ENCODE assay signal across 9 cellular contexts in genomic region chr22:28674121-28674563, GRCh38. TPM values are rescaled to one million over a fixed set of nuclear protein-coding genes. Genes with fewer than 3 reads are reported as not detected.
DNase-seq lines count a peak whose midpoint lies in the region; ATAC-seq, FAIRE-seq and TF ChIP-seq lines count a peak whose summit lies in the region.
"Had no signal": no experiment of that assay in that cellular context is flagged by ENCODE, and none has a peak within 500 bp of the region (broad histone marks: within the 10 kb centered on the region; RNA-seq: fewer than 3 reads in every experiment).

No MANE protein-coding gene starts in this region.

- in situ Hi-C loops in brain microvascular endothelial cell (cut with HindIII; ENCODE audit: low pct_ligation_motif_present, low sequenced_read_pairs) = no loop called here
- in situ Hi-C loops in HAP-1 (cut with MboI; ENCODE audit: low sequenced_read_pairs) = no loop called here

- no peaks in the 10 kb centered on the region for H3K36me3 ChIP-seq in PC-3 (ENCODE audit: low read depth, low read length)
- no peaks in the 10 kb centered on the region for H3K36me3 ChIP-seq in brain microvascular endothelial cell (replicated peaks)
- no peaks in the 10 kb centered on the region for H3K36me3 ChIP-seq in HAP-1 (replicated peaks)
- H3K36me3 ChIP-seq in A673 (ENCODE audit: insufficient read depth, low read length, poor library complexity, severe bottlenecking) = no peaks in the 10 kb centered on the region
- H3K36me3 ChIP-seq: tibial nerve had no signal

- peak overlapping the region; percentile 28; the same call in 1 of the 2 replicates for H3K4me2 ChIP-seq in PC-3 (ENCODE audit: low read length)

- intact Hi-C loops in PC-3 (cut with micrococcal nuclease) (no loop called here), A673 (cut with micrococcal nuclease; ENCODE audit: unreplicated experiment) (no loop called here)

- DNase-seq in AG08395 (ENCODE audit: low spot score) (peak; percentile 35), GM19239 (ENCODE audit: insufficient read length, low spot score) (peak; percentile 56), PC-3 (peak; percentile 38), brain microvascular endothelial cell (peak; percentile 18), hepatic stellate cell (ENCODE audit: low spot score) (no peak), HAP-1 (ENCODE audit: low spot score in 2 of 2) (no peak), islet precursor cell (no peak), A673 (ENCODE audit: low spot score) (no peak)

- H3K79me2 ChIP-seq in PC-3 (ENCODE audit: low read length) = no peaks in the 10 kb centered on the region

- H3K4me1 ChIP-seq in PC-3 (ENCODE audit: insufficient read depth, low read length) (peaks cover 4% of the 10 kb centered on the region; the same call in 1 of the 2 replicates), HAP-1 (no peaks in the 10 kb centered on the region), A673 (ENCODE audit: insufficient read depth, low read length, poor library complexity, severe bottlenecking) (no peaks in the 10 kb centered on the region)

- no peaks in the 10 kb centered on the region for H3F3A ChIP-seq in PC-3 (ENCODE audit: low read length, unreplicated experiment)

- TF ChIP-seq CTCF in PC-3 (conservative IDR thresholded peaks at IDR 0.05; ENCODE audit: low read depth, low read length) = no peak
- no peak for TF ChIP-seq CTCF in brain microvascular endothelial cell (IDR thresholded peaks at IDR 0.05; ENCODE audit: low read depth, low read length, missing control alignments)
- no peak for TF ChIP-seq CTCF in A673 (conservative IDR thresholded peaks at IDR 0.05; ENCODE audit: low read depth, low read length)

- H3K9me3 ChIP-seq in PC-3 (ENCODE audit: low read length) (no peaks in the 10 kb centered on the region), HAP-1 (0 out of 2 replicates have a peak, but pooled peaks cover 4% of the 10 kb centered on the region), A673 (ENCODE audit: low read depth, low read length, poor library complexity, severe bottlenecking) (no peaks in the 10 kb centered on the region)
- H3K9me3 ChIP-seq: tibial nerve had no signal

- ATAC-seq in PC-3 = no peak

- H4K20me1 ChIP-seq in PC-3 (ENCODE audit: low read length) = no peaks in the 10 kb centered on the region

- POLR2A ChIA-PET in PC-3 (lab: Charles Lee; ENCODE audit: unreplicated experiment) (interaction anchor here (0.7 kb wide), 1 partner anchor 36 kb away, joined by 3 read pairs; no protein-coding TSS in a partner anchor), A673 (lab: Charles Lee; ENCODE audit: low non-redundant PET) (no interaction called here)

- H3K27me3 ChIP-seq in PC-3 (ENCODE audit: low read length) = no peaks in the 10 kb centered on the region
- H3K27me3 ChIP-seq in brain microvascular endothelial cell (replicated peaks) = peaks cover 15% of the 10 kb centered on the region
- H3K27me3 ChIP-seq in HAP-1 (ENCODE audit: low read depth) = no peaks in the 10 kb centered on the region
- H3K27me3 ChIP-seq in A673 (replicated peaks; ENCODE audit: insufficient read depth, low read depth, low read length, poor library complexity) = no peaks in the 10 kb centered on the region
- H3K27me3 ChIP-seq: tibial nerve had no signal

- H3K9me2 ChIP-seq in PC-3 (replicated peaks; ENCODE audit: low read length) = no peaks in the 10 kb centered on the region

- no peak overlapping the region for H3K9ac ChIP-seq in PC-3 (ENCODE audit: low read length)

- H3K4me3 ChIP-seq in PC-3 (ENCODE audit: low read length) (no peak overlapping the region), brain microvascular endothelial cell (ENCODE audit: low read depth, low read length) (no peak overlapping the region), HAP-1 (no peak overlapping the region), A673 (ENCODE audit: low read depth, low read length, poor library complexity, severe bottlenecking) (no peak overlapping the region)
- H3K4me3 ChIP-seq: tibial nerve had no signal

- no peak overlapping the region for H2AFZ ChIP-seq in PC-3 (ENCODE audit: low read length)

- FAIRE-seq in GM19239 (lab: Jason Lieb, UNC) = peak; percentile 78

- H3K27ac ChIP-seq in PC-3 (ENCODE audit: low read length) = no peak overlapping the region
- no peak overlapping the region for H3K27ac ChIP-seq in brain microvascular endothelial cell
- no peak overlapping the region for H3K27ac ChIP-seq in A673 (ENCODE audit: low read depth, low read length, poor library complexity, severe bottlenecking)
- H3K27ac ChIP-seq: tibial nerve had no signal

- BruUV-seq in PC-3 (replicated peaks; lab: Mats Ljungman, UMichigan) (no TSS peak), A673 (replicated peaks; lab: Mats Ljungman, UMichigan) (no TSS peak)

- CTCF ChIA-PET in PC-3 (lab: Charles Lee) (no interaction called here), A673 (lab: Charles Lee) (no interaction called here)

RNA-seq across cellular contexts. Expression of gene TTC28, which starts 5.5 kb away (rescaled TPM):
- total RNA-seq in PC-3 (2014; rRNA removed) (4.1 and 6.3 TPM in 2 replicates), A673 (2021) (48.7 and 55.8 TPM in 2 replicates)

Comparison
In these comparisons a context has a peak if more than half of its experiments do, and no peak if none do; other contexts are left out.
1. DNase-seq: peak in AG08395 (single experiment), GM19239 (single experiment), PC-3 (single experiment) and brain microvascular endothelial cell (single experiment); none in hepatic stellate cell (single experiment), HAP-1 (0 of 2), islet precursor cell (single experiment) and A673 (single experiment).